ENCODE assay signal across 12 cellular contexts in the genomic region with DNA sequence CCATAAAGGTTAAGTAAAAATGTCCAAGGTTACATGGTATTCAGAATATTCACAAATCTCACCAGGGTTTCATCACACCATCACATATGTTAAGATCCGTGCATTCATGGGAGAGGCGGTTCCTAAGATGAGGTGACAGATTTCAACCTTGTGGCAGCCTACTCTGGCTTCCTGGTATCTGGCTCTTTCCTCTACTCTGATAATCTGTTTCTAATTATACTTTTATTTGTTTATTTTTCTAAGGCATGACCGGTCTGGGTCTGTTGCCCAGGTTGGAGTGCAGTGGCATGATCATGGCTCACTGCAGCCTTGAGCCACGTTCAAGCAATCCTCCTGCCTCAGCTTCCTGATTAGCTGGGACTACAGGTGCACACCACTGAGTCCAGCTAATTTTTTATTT. TPM values are rescaled to one million over a fixed set of nuclear protein-coding genes. Genes with fewer than 3 reads are reported as not detected.
DNase-seq lines count a peak whose midpoint lies in the region; ATAC-seq, FAIRE-seq and TF ChIP-seq lines count a peak whose summit lies in the region.
"Had no signal": no experiment of that assay in that cellular context is flagged by ENCODE, and none has a peak within 500 bp of the region (broad histone marks: within the 10 kb centered on the region; RNA-seq: fewer than 3 reads in every experiment).

No MANE protein-coding gene starts in this region.

- TF ChIP-seq POLR2A in GM12892 (IDR thresholded peaks at IDR 0.05; ENCODE audit: low read depth, low read length) = no peak

- no peak for ATAC-seq in GM18868 (IDR thresholded peaks at IDR 0.05; ENCODE audit: unreplicated experiment)
- ATAC-seq: T-helper 17 cell had no signal

- no peak for FAIRE-seq in GM12892 (lab: Jason Lieb, UNC)

- no peak for TF ChIP-seq CTCF in osteocyte (IDR thresholded peaks at IDR 0.05)

- H3K27ac Mint-ChIP-seq in osteocyte (ENCODE audit: unreplicated experiment) = peak overlapping the region; percentile 48

- peak; percentile 18 for DNase-seq in DMS53 treated with DMSO at 0.1 percent for 48 hours (lab: John Stamatoyannopoulos, UW; ENCODE audit: unreplicated experiment)
- DNase-seq in NCI-H69 (lab: John Stamatoyannopoulos, UW) = peak; percentile 20
- peak; percentile 80 for DNase-seq in fibroblast of gingiva (ENCODE audit: low read depth)
- DNase-seq in osteocyte (ENCODE audit: extremely low spot score, unreplicated experiment) = no peak
- no peak for DNase-seq in NCI-H2196 treated with DMSO at 0.1 percent for 48 hours (lab: John Stamatoyannopoulos, UW; ENCODE audit: unreplicated experiment)
- DNase-seq in GM12892 (ENCODE audit: insufficient read length) = no peak
- no peak for DNase-seq in SKM-1 treated with dmso at 0.1 percent for 144 hours (lab: John Stamatoyannopoulos, UW; ENCODE audit: unreplicated experiment)
- DNase-seq: activated T-cell treated with anti-CD3 and anti-CD28 coated beads for 4 hours, cerebellar nuclear complex, occipital lobe, T-helper 17 cell had no signal

- H3K4me1 Mint-ChIP-seq in osteocyte (ENCODE audit: unreplicated experiment) = peaks cover 31% of the 10 kb centered on the region

- H3K9me3 Mint-ChIP-seq in osteocyte (ENCODE audit: unreplicated experiment) = no peaks in the 10 kb centered on the region

- H3K4me3 Mint-ChIP-seq in osteocyte (ENCODE audit: unreplicated experiment) = no peak overlapping the region
- H3K4me3 Mint-ChIP-seq: T-helper 17 cell had no signal

- no peaks in the 10 kb centered on the region for H3K27me3 Mint-ChIP-seq in osteocyte (ENCODE audit: unreplicated experiment)
- H3K27me3 Mint-ChIP-seq: T-helper 17 cell had no signal

- no peaks in the 10 kb centered on the region for H3K36me3 Mint-ChIP-seq in osteocyte (ENCODE audit: unreplicated experiment)

RNA-seq across cellular contexts. Expression of a gene that starts 34.4 kb away (rescaled TPM):
- total RNA-seq in osteocyte = 87.3 and 90.3 TPM in 2 replicates
- 69.5 TPM for polyA plus RNA-seq in GM12892 (2012; ENCODE audit: missing spikeins)

Comparison
In these comparisons a context has a peak if more than half of its experiments do, and no peak if none do; other contexts are left out.
1. DNase-seq: peak in DMS53 treated with DMSO at 0.1 percent for 48 hours (single experiment), NCI-H69 (single experiment) and fibroblast of gingiva (single experiment); none in osteocyte (single experiment), NCI-H2196 treated with DMSO at 0.1 percent for 48 hours (single experiment), GM12892 (single experiment) and SKM-1 treated with dmso at 0.1 percent for 144 hours (single experiment).